1 cellular context compared by ENCODE assay signal in genomic region chr22:25853078-25853477, GRCh38.
TF ChIP-seq lines count a peak whose summit lies in the region.

No MANE protein-coding gene starts in this region.

TF ChIP-seq in GM12878, 131 proteins besides CTCF, POLR2A, EP300 and RAD21 (continued from another document):
- TF ChIP-seq CEBPZ (IDR thresholded peaks at IDR 0.05; ENCODE audit: low read depth, low read length) (no peak), NFIC (IDR thresholded peaks at IDR 0.05; ENCODE audit: low read depth, low read length) (no peak), RUNX3 (IDR thresholded peaks at IDR 0.05; ENCODE audit: low read length) (no peak), TAF1 (IDR thresholded peaks at IDR 0.05; ENCODE audit: borderline replicate concordance, low read depth, low read length) (no peak), FOXK2 (IDR thresholded peaks at IDR 0.05) (no peak), CHD1 (IDR thresholded peaks at IDR 0.05; ENCODE audit: low read depth, low read length) (no peak), BHLHE40 (IDR thresholded peaks at IDR 0.05; ENCODE audit: borderline replicate concordance in 1 of 2, low read depth in 2 of 2, low read length in 1 of 2) (peak; percentile 48 to 81; a peak in 3 of 4 replicates), IRF4 (IDR thresholded peaks at IDR 0.05; ENCODE audit: low read depth, low read length) (no peak), SREBF1 (IDR thresholded peaks at IDR 0.05; ENCODE audit: low read length) (no peak), PKNOX1 (IDR thresholded peaks at IDR 0.05) (no peak), MLLT1 (IDR thresholded peaks at IDR 0.05) (no peak), HDAC6 (IDR thresholded peaks at IDR 0.05; ENCODE audit: unreplicated experiment) (no peak), MTA2 (IDR thresholded peaks at IDR 0.05; ENCODE audit: low read depth) (no peak), SIX5 (IDR thresholded peaks at IDR 0.05; ENCODE audit: low read depth, low read length, severe bottlenecking) (no peak), EGR1 (IDR thresholded peaks at IDR 0.05; ENCODE audit: borderline replicate concordance in 1 of 2, low read depth in 2 of 2, low read length in 2 of 2) (no peak), NBN (IDR thresholded peaks at IDR 0.05) (0 out of 2 replicates have a peak, but pooled peaks have one; percentile 8), GABPA (IDR thresholded peaks at IDR 0.05; ENCODE audit: low read depth) (no peak), KLF5 (IDR thresholded peaks at IDR 0.05; ENCODE audit: partially characterized antibody) (no peak), RELA (IDR thresholded peaks at IDR 0.05; ENCODE audit: borderline replicate concordance, partially characterized antibody) (no peak), TBL1XR1 (IDR thresholded peaks at IDR 0.05; ENCODE audit: low read depth, low read length) (no peak)
